8 cellular contexts compared by ENCODE assay signal in the genomic region with DNA sequence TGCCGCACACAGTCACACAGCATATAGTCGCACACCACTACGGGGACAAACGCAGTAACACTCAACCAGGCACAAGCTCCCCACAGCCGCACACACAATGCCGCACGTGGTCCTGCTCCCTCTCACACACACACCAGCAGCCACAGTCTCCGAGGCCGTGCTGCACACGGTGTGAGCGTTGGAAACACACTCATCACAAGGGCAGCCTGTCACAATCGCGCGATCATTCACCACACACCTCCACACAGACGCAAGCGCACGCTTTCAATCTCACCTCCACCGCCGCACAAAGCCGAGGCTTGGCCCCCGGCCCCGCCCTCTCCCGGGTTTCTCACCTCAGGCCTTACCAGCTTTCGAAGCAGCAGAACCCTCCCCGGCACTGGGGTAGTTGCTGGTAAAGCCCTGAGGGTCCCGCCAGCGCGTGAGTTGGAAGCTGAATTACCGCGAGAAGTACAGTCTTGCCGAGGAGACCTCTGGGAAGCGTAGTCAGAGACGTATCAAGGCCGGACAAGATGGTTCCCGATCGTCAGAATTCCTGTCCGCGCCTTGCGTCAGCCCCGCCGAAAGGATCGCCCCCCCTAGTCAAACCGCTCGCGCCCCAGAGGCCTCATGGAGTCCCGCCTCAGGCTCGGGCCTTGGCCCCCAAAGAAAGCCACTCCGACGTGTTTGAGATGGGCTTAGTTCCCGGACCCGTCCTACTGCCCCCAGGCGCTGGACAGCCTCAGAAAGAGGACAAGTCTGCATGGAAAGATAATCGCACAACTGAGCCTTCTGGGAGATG. TPM values are rescaled to one million over a fixed set of nuclear protein-coding genes. Genes with fewer than 3 reads are reported as not detected.
DNase-seq lines count a peak whose midpoint lies in the region; ATAC-seq and TF ChIP-seq lines count a peak whose summit lies in the region.

A gene (minus strand): TSS at position 423 of the 781 bp plus-strand sequence. CDS start 13,004 bp downstream, outside the sequence.

- 0% methylated on average over 14 to 53 of the region's 53 CpGs for WGBS in endodermal cell (ENCODE audit: insufficient coverage in 1 of 2, insufficient read length in 1 of 2), 2 experiments
- no CpG with 5 or more reads among the region's 53 CpGs for WGBS in mesendoderm (ENCODE audit: extremely low coverage, insufficient coverage, low lambda C conversion rate)

- H4K8ac ChIP-seq in mesendoderm (ENCODE audit: low read depth, low read length), result no peak within 1 kb of the TSS

- TF ChIP-seq CTCF in endodermal cell (conservative IDR thresholded peaks at IDR 0.05), result peak; percentile 23

- H3K4me2 ChIP-seq in mesendoderm (ENCODE audit: low read length), result peak within 1 kb of the TSS; percentile 99

- peak within 1 kb of the TSS; percentile 100 for H3K56ac ChIP-seq in mesendoderm (ENCODE audit: low read length)

- peaks cover 31% of the 10 kb centered on the region for H3K9me3 Mint-ChIP-seq in endodermal cell

- H3K79me1 ChIP-seq in mesendoderm (ENCODE audit: low read length), result peaks cover 3% of the 10 kb centered on the region

- H2AK5ac ChIP-seq in mesendoderm (ENCODE audit: low read length), result no peak within 1 kb of the TSS

- peak within 1 kb of the TSS; percentile 58 for H2BK5ac ChIP-seq in mesendoderm (ENCODE audit: low read length)

- H3K9me3 ChIP-seq in endodermal cell (ENCODE audit: control insufficient read depth, low read length), result peaks cover 24% of the 10 kb centered on the region

- peaks cover 21% of the 10 kb centered on the region for H3K36me3 Mint-ChIP-seq in endodermal cell (ENCODE audit: low read depth)

- no peak within 1 kb of the TSS for H2BK15ac ChIP-seq in mesendoderm (replicated peaks; ENCODE audit: low read depth)

- peak within 1 kb of the TSS; percentile 90 for H3K4me3 Mint-ChIP-seq in endodermal cell

- H3K4me1 ChIP-seq in endodermal cell (ENCODE audit: control insufficient read depth, insufficient read depth, low read length) (no peaks in the 10 kb centered on the region), mesendoderm (ENCODE audit: control insufficient read depth, low read depth, low read length) (no peaks in the 10 kb centered on the region)

- H3K27ac ChIP-seq in endodermal cell (ENCODE audit: low read depth, low read length), result peak within 1 kb of the TSS; percentile 97
- H3K27ac ChIP-seq in mesendoderm (ENCODE audit: low read depth, low read length), result peak within 1 kb of the TSS; percentile 40

- H4K5ac ChIP-seq in mesendoderm (ENCODE audit: low read length), result peak within 1 kb of the TSS; percentile 78

- H3K4me3 ChIP-seq in endodermal cell (ENCODE audit: low read length) (peak within 1 kb of the TSS; percentile 87), mesendoderm (ENCODE audit: low read length) (peak within 1 kb of the TSS; percentile 74)

- H3K79me2 ChIP-seq in mesendoderm (ENCODE audit: control insufficient read depth, insufficient read depth, low read length), result peaks cover 7% of the 10 kb centered on the region

- H3K36me3 ChIP-seq in endodermal cell (ENCODE audit: control insufficient read depth, insufficient read depth, low read length), result no peaks in the 10 kb centered on the region
- H3K36me3 ChIP-seq in mesendoderm (ENCODE audit: control insufficient read depth, insufficient read depth, low read length), result no peaks in the 10 kb centered on the region

- peak within 1 kb of the TSS; percentile 93 for H3K4ac ChIP-seq in mesendoderm (ENCODE audit: low read depth, low read length)

- peak within 1 kb of the TSS; percentile 97 for H3K9ac ChIP-seq in endodermal cell (ENCODE audit: extremely low read depth, low read length, poor library complexity, severe bottlenecking)
- H3K9ac ChIP-seq in mesendoderm (ENCODE audit: low read length), result peak within 1 kb of the TSS; percentile 99

- H3K27me3 ChIP-seq in endodermal cell (ENCODE audit: control insufficient read depth, insufficient read depth, low read length, poor library complexity, severe bottlenecking) (no peaks in the 10 kb centered on the region), mesendoderm (ENCODE audit: insufficient read depth, low read length, poor library complexity) (no peaks in the 10 kb centered on the region)

- peak within 1 kb of the TSS; percentile 100 for H3K23ac ChIP-seq in mesendoderm (ENCODE audit: low read length)

- H3K18ac ChIP-seq in mesendoderm (ENCODE audit: low read length), result peak within 1 kb of the TSS; percentile 70

- peak; percentile 85 for ATAC-seq in GM21360 (IDR thresholded peaks at IDR 0.05; ENCODE audit: unreplicated experiment)

- H3K27me3 Mint-ChIP-seq in endodermal cell (ENCODE audit: insufficient read depth), result no peaks in the 10 kb centered on the region

- H2BK120ac ChIP-seq in mesendoderm (ENCODE audit: low read depth, low read length), result no peak within 1 kb of the TSS

- DNase-seq in COLO829 (ENCODE audit: low spot score) (peak; percentile 97), HT1080 (ENCODE audit: low read depth) (peak; percentile 94), NOMO-1 treated with DMSO at 0.1 percent for 48 hours (lab: John Stamatoyannopoulos, UW; ENCODE audit: unreplicated experiment) (peak; percentile 93), endodermal cell (peak; percentile 99), mesendoderm (peak; percentile 100)
- peak; percentile 90 for DNase-seq in activated CD8-positive, alpha-beta memory T cell treated with anti-CD3 and anti-CD28 coated beads, Interleukin-2, amount 50 U/mL, for 24 hours (ENCODE audit: extremely low read depth)
- peak; percentile 86 for DNase-seq in stimulated activated CD8-positive, alpha-beta memory T cell treated with anti-CD3 and anti-CD28 coated beads, Interleukin-12 subunit alpha, Interleukin-12 subunit beta, amount 100 ng/mL, for 4 hours (ENCODE audit: low read depth)

- H3K4me1 Mint-ChIP-seq in endodermal cell, result peaks cover 2% of the 10 kb centered on the region

- peak within 1 kb of the TSS; percentile 100 for H3K27ac Mint-ChIP-seq in endodermal cell

RNA-seq across cellular contexts. Expression of the gene that starts here (rescaled TPM):
- 3.7 and 5.1 TPM in 2 replicates for total RNA-seq in HT1080 (2014; rRNA removed; shearing (Covaris generic))
- polyA plus RNA-seq in HT1080 (2015; cell fraction: cytosol; rRNA removed), result 0.79 and 3.1 TPM in 2 replicates
- polyA plus RNA-seq in HT1080 (2015; cell fraction: nucleus; rRNA removed), result 4.2 and 4.8 TPM in 2 replicates
- 10 to 100 TPM; 10.8 to 13.2 TPM for total RNA-seq in endodermal cell
- 13.3 TPM for polyA plus RNA-seq in endodermal cell (2013, experiment 1 of 2)
- 13.2 TPM for polyA plus RNA-seq in endodermal cell (2013, experiment 2 of 2)
- 7.5 TPM for polyA plus RNA-seq in mesendoderm (2013, experiment 1 of 2)
- 7.4 TPM for polyA plus RNA-seq in mesendoderm (2013, experiment 2 of 2)

Comparison
In these comparisons a context has a peak if more than half of its experiments do, and no peak if none do; other contexts are left out.
1. Peak in every context shown above with its lines: DNase-seq, ATAC-seq, H3K4me3 ChIP-seq and H3K27ac ChIP-seq.